Comparison of ENCODE assay signal across 18 cellular contexts in genomic region chr3:20250786-20251185, GRCh38.
A peak's percentile ranks its signal among the peaks of the same experiment; 100 is the strongest.
DNase-seq lines count a peak whose midpoint lies in the region; ATAC-seq and TF ChIP-seq lines count a peak whose summit lies in the region.
"Had no signal": no experiment of that assay in that cellular context is flagged by ENCODE, and none has a peak within 500 bp of the region (broad histone marks: within the 10 kb centered on the region; RNA-seq: fewer than 3 reads in every experiment).

No MANE protein-coding gene starts in this region.

- H3K4me3 Mint-ChIP-seq in GM23338 = no peak overlapping the region
- H3K4me3 Mint-ChIP-seq: CD14-positive monocyte; CD4-positive, alpha-beta memory T cell had no signal

- H3K79me2 ChIP-seq in GM23338 (replicated peaks; ENCODE audit: insufficient read depth) = no peaks in the 10 kb centered on the region

- H3K9ac ChIP-seq in HUES48 (ENCODE audit: low read depth, low read length) (no peak overlapping the region), iPS-20b (ENCODE audit: low read depth, low read length) (no peak overlapping the region)
- H3K9ac ChIP-seq: BLaER1, GM23248 had no signal

- peaks cover 11% of the 10 kb centered on the region; the same call in 1 of the 3 replicates for H3K36me3 Mint-ChIP-seq in GM23338 (ENCODE audit: low read depth)
- H3K36me3 Mint-ChIP-seq: CD14-positive monocyte had no signal

- no peak overlapping the region for H3K27ac Mint-ChIP-seq in GM23338
- H3K27ac Mint-ChIP-seq: CD14-positive monocyte had no signal

- peaks cover 9% of the 10 kb centered on the region for H3K4me1 ChIP-seq in GM23338 (ENCODE audit: insufficient read depth)
- H3K4me1 ChIP-seq in HUES48 (ENCODE audit: control insufficient read depth, insufficient read depth, low read length) = peaks cover 13% of the 10 kb centered on the region
- peaks cover 12% of the 10 kb centered on the region; the same call in 1 of the 2 replicates for H3K4me1 ChIP-seq in iPS-20b (ENCODE audit: insufficient read depth, low read length)
- H3K4me1 ChIP-seq: BLaER1 had no signal

- H3K9me3 ChIP-seq in HUES48 (ENCODE audit: control insufficient read depth, insufficient read depth, low read length) (no peaks in the 10 kb centered on the region), iPS-20b (ENCODE audit: insufficient read depth, low read depth, low read length) (no peaks in the 10 kb centered on the region)
- H3K9me3 ChIP-seq: BLaER1 had no signal

- DNase-seq in GM23338 (ENCODE audit: low spot score) (peak; percentile 64), astrocyte of the hippocampus (ENCODE audit: low read depth, low spot score) (peak; percentile 13), NCI-H128 (lab: John Stamatoyannopoulos, UW; ENCODE audit: unreplicated experiment) (no peak), NCI-H2029 (lab: John Stamatoyannopoulos, UW) (no peak)
- DNase-seq: 8988T; CD4-positive, alpha-beta memory T cell; DMS153; DMS79; GF-D8; GM23248; HCEC 1CT; KG1 had no signal

- H4K20me1 ChIP-seq in GM23338 (replicated peaks; ENCODE audit: insufficient read depth) = no peaks in the 10 kb centered on the region
- H4K20me1 ChIP-seq: BLaER1 had no signal

- H3K4me1 Mint-ChIP-seq in GM23338 = peaks cover 10% of the 10 kb centered on the region
- H3K4me1 Mint-ChIP-seq: CD14-positive monocyte; CD4-positive, alpha-beta memory T cell had no signal

- H3K27ac ChIP-seq in GM23338 (ENCODE audit: low read depth) = no peak overlapping the region
- H3K27ac ChIP-seq in HUES48 (ENCODE audit: low read depth, low read length) = peak overlapping the region; percentile 54
- H3K27ac ChIP-seq in iPS-20b (ENCODE audit: low read length) = peak overlapping the region; percentile 29
- H3K27ac ChIP-seq: BLaER1, GM23248 had no signal

- peak overlapping the region; percentile 8 for H3K4me2 ChIP-seq in GM23338
- H3K4me2 ChIP-seq: BLaER1 had no signal

- H3K27me3 Mint-ChIP-seq in GM23338 (ENCODE audit: insufficient read depth, low read depth, poor library complexity) = peaks cover 2% of the 10 kb centered on the region
- H3K27me3 Mint-ChIP-seq: CD4-positive, alpha-beta memory T cell had no signal

- H3K36me3 ChIP-seq in GM23338 (ENCODE audit: insufficient read depth) (no peaks in the 10 kb centered on the region), HUES48 (ENCODE audit: control insufficient read depth, insufficient read depth, low read length) (no peaks in the 10 kb centered on the region), iPS-20b (ENCODE audit: insufficient read depth, low read depth, low read length) (no peaks in the 10 kb centered on the region)
- H3K36me3 ChIP-seq: BLaER1 had no signal

- ATAC-seq in GM23338 (peak; percentile 82), GM21360 (IDR thresholded peaks at IDR 0.05; ENCODE audit: unreplicated experiment) (no peak), HG03108 (IDR thresholded peaks at IDR 0.05; ENCODE audit: unreplicated experiment) (no peak)

- H3K27me3 ChIP-seq in GM23338 (ENCODE audit: insufficient read depth) = no peaks in the 10 kb centered on the region
- H3K27me3 ChIP-seq in HUES48 (ENCODE audit: control insufficient read depth, insufficient read depth, low read length) = no peaks in the 10 kb centered on the region
- H3K27me3 ChIP-seq in iPS-20b (ENCODE audit: insufficient read depth, low read length) = no peaks in the 10 kb centered on the region
- H3K27me3 ChIP-seq: BLaER1 had no signal

- H3K4me3 ChIP-seq in GM23338 (no peak overlapping the region), HUES48 (ENCODE audit: low read depth, low read length) (no peak overlapping the region), iPS-20b (ENCODE audit: low read length) (no peak overlapping the region; the same call in 1 of the 2 replicates)
- H3K4me3 ChIP-seq: BLaER1, GM23248 had no signal

- H3F3A ChIP-seq in GM23338 (replicated peaks; ENCODE audit: low read depth) = no peaks in the 10 kb centered on the region

- no peak overlapping the region for H2AFZ ChIP-seq in GM23338
- H2AFZ ChIP-seq: GM23248 had no signal

- no peak for TF ChIP-seq CTCF in GM23338 (conservative IDR thresholded peaks at IDR 0.05; ENCODE audit: low read depth in 2 of 2)

- H3K9me2 ChIP-seq in GM23338 (ENCODE audit: insufficient read depth) = peaks cover 17% of the 10 kb centered on the region

- H3K9me3 Mint-ChIP-seq in GM23338 = peaks cover 6% of the 10 kb centered on the region

TF ChIP-seq in GM23338, 12 proteins besides CTCF, POLR2A, EP300 and RAD21 (continues in another document):
- TF ChIP-seq POLR2AphosphoS5 (IDR thresholded peaks at IDR 0.05; ENCODE audit: low read depth) (no peak), CREB1 (CRISPR knock-in tag; IDR thresholded peaks at IDR 0.05; ENCODE audit: low read depth) (no peak), NANOG (IDR thresholded peaks at IDR 0.05; ENCODE audit: borderline replicate concordance) (no peak), EZH2phosphoT487 (IDR thresholded peaks at IDR 0.05; ENCODE audit: unreplicated experiment) (no peak)
- TF ChIP-seq, protein P1, sequence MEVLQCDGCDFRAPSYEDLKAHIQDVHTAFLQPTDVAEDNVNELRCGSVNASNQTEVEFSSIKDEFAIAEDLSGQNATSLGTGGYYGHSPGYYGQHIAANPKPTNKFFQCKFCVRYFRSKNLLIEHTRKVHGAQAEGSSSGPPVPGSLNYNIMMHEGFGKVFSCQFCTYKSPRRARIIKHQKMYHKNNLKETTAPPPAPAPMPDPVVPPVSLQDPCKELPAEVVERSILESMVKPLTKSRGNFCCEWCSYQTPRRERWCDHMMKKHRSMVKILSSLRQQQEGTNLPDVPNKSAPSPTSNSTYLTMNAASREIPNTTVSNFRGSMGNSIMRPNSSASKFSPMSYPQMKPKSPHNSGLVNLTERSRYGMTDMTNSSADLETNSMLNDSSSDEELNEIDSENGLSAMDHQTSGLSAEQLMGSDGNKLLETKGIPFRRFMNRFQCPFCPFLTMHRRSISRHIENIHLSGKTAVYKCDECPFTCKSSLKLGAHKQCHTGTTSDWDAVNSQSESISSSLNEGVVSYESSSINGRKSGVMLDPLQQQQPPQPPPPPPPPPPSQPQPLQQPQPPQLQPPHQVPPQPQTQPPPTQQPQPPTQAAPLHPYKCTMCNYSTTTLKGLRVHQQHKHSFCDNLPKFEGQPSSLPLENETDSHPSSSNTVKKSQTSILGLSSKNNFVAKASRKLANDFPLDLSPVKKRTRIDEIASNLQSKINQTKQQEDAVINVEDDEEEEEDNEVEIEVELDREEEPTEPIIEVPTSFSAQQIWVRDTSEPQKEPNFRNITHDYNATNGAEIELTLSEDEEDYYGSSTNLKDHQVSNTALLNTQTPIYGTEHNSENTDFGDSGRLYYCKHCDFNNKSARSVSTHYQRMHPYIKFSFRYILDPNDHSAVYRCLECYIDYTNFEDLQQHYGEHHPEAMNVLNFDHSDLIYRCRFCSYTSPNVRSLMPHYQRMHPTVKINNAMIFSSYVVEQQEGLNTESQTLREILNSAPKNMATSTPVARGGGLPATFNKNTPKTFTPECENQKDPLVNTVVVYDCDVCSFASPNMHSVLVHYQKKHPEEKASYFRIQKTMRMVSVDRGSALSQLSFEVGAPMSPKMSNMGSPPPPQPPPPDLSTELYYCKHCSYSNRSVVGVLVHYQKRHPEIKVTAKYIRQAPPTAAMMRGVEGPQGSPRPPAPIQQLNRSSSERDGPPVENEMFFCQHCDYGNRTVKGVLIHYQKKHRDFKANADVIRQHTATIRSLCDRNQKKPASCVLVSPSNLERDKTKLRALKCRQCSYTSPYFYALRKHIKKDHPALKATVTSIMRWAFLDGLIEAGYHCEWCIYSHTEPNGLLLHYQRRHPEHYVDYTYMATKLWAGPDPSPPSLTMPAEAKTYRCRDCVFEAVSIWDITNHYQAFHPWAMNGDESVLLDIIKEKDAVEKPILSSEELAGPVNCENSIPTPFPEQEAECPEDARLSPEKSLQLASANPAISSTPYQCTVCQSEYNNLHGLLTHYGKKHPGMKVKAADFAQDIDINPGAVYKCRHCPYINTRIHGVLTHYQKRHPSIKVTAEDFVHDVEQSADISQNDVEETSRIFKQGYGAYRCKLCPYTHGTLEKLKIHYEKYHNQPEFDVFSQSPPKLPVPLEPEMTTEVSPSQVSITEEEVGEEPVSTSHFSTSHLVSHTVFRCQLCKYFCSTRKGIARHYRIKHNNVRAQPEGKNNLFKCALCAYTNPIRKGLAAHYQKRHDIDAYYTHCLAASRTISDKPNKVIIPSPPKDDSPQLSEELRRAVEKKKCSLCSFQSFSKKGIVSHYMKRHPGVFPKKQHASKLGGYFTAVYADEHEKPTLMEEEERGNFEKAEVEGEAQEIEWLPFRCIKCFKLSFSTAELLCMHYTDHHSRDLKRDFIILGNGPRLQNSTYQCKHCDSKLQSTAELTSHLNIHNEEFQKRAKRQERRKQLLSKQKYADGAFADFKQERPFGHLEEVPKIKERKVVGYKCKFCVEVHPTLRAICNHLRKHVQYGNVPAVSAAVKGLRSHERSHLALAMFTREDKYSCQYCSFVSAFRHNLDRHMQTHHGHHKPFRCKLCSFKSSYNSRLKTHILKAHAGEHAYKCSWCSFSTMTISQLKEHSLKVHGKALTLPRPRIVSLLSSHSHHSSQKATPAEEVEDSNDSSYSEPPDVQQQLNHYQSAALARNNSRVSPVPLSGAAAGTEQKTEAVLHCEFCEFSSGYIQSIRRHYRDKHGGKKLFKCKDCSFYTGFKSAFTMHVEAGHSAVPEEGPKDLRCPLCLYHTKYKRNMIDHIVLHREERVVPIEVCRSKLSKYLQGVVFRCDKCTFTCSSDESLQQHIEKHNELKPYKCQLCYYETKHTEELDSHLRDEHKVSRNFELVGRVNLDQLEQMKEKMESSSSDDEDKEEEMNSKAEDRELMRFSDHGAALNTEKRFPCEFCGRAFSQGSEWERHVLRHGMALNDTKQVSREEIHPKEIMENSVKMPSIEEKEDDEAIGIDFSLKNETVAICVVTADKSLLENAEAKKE (CRISPR knock-in tag; IDR thresholded peaks at IDR 0.05) = no peak

Comparison
In these comparisons a context has a peak if more than half of its experiments do, and no peak if none do; other contexts are left out.
1. DNase-seq: peak in GM23338 (single experiment) and astrocyte of the hippocampus (single experiment); none in NCI-H128 (single experiment) and NCI-H2029 (single experiment).